ENCODE assay signal across 8 cellular contexts in the genomic region with DNA sequence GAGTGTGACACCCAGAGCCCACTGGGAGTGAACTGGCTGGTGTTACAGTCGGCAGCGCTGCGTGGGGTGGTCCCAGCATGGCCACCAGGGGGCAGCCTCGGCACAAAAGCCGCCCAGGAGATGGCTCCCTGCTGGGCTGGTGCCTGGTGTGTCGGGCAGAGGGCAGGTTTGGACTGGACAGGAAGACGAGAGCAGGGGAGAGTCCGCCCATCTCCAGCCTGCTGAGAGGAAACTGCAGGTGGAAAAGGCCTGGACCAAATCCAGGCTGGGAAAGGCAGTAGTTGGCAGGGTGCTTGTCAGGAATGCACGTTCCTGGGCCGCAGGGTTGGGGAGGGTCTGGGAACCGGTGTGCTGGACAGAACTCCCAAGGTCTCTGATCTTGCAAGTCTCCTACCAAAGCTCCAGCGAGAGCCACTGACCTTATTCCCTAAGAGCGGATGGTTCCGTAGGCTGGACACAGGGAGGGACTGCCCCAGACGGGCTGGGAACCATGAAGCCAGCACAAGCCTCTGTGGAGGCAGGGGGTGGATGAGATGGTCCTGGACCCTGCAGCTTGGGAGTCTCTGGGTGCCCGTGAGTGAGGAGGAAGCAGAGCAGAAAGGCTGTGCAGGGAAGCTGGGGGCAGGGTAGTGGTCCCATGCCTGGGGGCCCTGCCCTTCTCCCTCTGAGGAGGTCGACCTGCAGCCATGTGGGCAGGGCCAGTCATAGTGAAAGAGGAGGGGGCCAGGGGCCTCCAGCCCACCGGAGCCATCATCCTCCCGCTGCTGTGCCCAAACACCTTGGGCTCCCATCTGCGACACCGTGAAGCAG. TPM values are rescaled to one million over a fixed set of nuclear protein-coding genes. Genes with fewer than 3 reads are reported as not detected.
DNase-seq lines count a peak whose midpoint lies in the region; ATAC-seq and TF ChIP-seq lines count a peak whose summit lies in the region.

No MANE protein-coding gene starts in this region.

- H3K27me3 ChIP-seq in body of pancreas = no peaks in the 10 kb centered on the region

- no peak overlapping the region for H3K4me3 ChIP-seq in body of pancreas

- DNase-seq in AG08396 (ENCODE audit: low spot score) = peak; percentile 81
- peak; percentile 77 for DNase-seq in GM19238 (ENCODE audit: insufficient read length, low spot score)
- peak; percentile 78 for DNase-seq in NCI-H1694 treated with DMSO at 0.1 percent for 48 hours (lab: John Stamatoyannopoulos, UW)
- peak; percentile 86 to 90 (median 88) for DNase-seq in body of pancreas
- DNase-seq in immature natural killer cell = peak; percentile 80 to 86 (median 83)
- DNase-seq in stimulated activated CD4-positive, alpha-beta T cell treated with anti-CD3 and anti-CD28 coated beads, Interleukin-15, amount 100 ng/mL, for 48 hours (ENCODE audit: low read depth in 2 of 2) = peak; percentile 71 to 81
- DNase-seq in NCI-H446 treated with DMSO at 0.1 percent for 48 hours (lab: John Stamatoyannopoulos, UW) = no peak

- intact Hi-C loops in body of pancreas (cut with DNase I) = loop anchor here (5.0 kb wide), 1 partner anchor 71 kb away; no protein-coding TSS in a partner anchor

- peaks cover 89% of the 10 kb centered on the region for H3K4me1 ChIP-seq in body of pancreas

- no peaks in the 10 kb centered on the region for H3K36me3 Mint-ChIP-seq in immature natural killer cell

- H3K27ac ChIP-seq in VCaP (peak overlapping the region; percentile 25; the same call in 1 of the 2 replicates), body of pancreas (no peak overlapping the region)

- TF ChIP-seq POLR2A in body of pancreas (IDR thresholded peaks at IDR 0.05) = no peak

- peak overlapping the region in 3 of 6 donors; percentile 6 to 53 (median 47) for H3K27ac Mint-ChIP-seq in immature natural killer cell

- H3K9me3 Mint-ChIP-seq in immature natural killer cell = peaks cover 0 to 2% (median 0%) of the 10 kb centered on the region in 6 donors

- H3K27me3 Mint-ChIP-seq in immature natural killer cell (ENCODE audit: low read depth in 3 of 3) = peaks cover 5 to 8% (median 7%) of the 10 kb centered on the region in 3 donors

- no peaks in the 10 kb centered on the region for H3K9me3 ChIP-seq in body of pancreas

- H3K36me3 ChIP-seq in body of pancreas (replicated peaks in 1 of 2; ENCODE audit: insufficient read depth in 1 of 2, low read depth in 2 of 2) = no peaks in the 10 kb centered on the region

- peak; percentile 67 for ATAC-seq in body of pancreas

- peak; percentile 94 for TF ChIP-seq CTCF in VCaP (conservative IDR thresholded peaks at IDR 0.05)
- TF ChIP-seq CTCF in body of pancreas (IDR thresholded peaks at IDR 0.05) = peak; percentile 87 to 97 (median 95)

- peak overlapping the region; percentile 26 to 74 (median 64) for H3K4me3 Mint-ChIP-seq in immature natural killer cell

- peaks cover 10 to 12% of the 10 kb centered on the region in 2 donors for H3K4me1 Mint-ChIP-seq in immature natural killer cell

- 33 to 38% methylated on average over 15 to 21 of the region's 21 CpGs for WGBS in body of pancreas, 2 donors

RNA-seq across cellular contexts. Expression of a gene that starts 1.8 kb away (rescaled TPM):
- total RNA-seq in body of pancreas = 1 to 10 TPM; 3.6 to 5.2 TPM
- not detected for polyA plus RNA-seq in immature natural killer cell

RNA-seq across cellular contexts. Expression of a gene that starts 9.2 kb away (rescaled TPM):
- 10 to 100 TPM in 1 of 2 donors, 1 to 10 TPM in 1; 8.6 to 21.1 TPM for total RNA-seq in body of pancreas
- polyA plus RNA-seq in immature natural killer cell = under 1 TPM in 2 of 3 donors, not detected in 1; 0.37 to 0.57 TPM

RNA-seq across cellular contexts. Expression of a gene that starts 44.5 kb away (rescaled TPM):
- 1 to 10 TPM; 2.6 to 4.7 TPM for total RNA-seq in body of pancreas
- 10 to 100 TPM; 14.5 to 18.3 (median 14.6) TPM for polyA plus RNA-seq in immature natural killer cell

RNA-seq across cellular contexts. Expression of a gene that starts 51.7 kb away (rescaled TPM):
- not detected for total RNA-seq in body of pancreas
- polyA plus RNA-seq in immature natural killer cell = 10 to 100 TPM in 2 of 3 donors, 1 to 10 TPM in 1; 2.3 to 49.3 (median 19.7) TPM
